In the genomic region with DNA sequence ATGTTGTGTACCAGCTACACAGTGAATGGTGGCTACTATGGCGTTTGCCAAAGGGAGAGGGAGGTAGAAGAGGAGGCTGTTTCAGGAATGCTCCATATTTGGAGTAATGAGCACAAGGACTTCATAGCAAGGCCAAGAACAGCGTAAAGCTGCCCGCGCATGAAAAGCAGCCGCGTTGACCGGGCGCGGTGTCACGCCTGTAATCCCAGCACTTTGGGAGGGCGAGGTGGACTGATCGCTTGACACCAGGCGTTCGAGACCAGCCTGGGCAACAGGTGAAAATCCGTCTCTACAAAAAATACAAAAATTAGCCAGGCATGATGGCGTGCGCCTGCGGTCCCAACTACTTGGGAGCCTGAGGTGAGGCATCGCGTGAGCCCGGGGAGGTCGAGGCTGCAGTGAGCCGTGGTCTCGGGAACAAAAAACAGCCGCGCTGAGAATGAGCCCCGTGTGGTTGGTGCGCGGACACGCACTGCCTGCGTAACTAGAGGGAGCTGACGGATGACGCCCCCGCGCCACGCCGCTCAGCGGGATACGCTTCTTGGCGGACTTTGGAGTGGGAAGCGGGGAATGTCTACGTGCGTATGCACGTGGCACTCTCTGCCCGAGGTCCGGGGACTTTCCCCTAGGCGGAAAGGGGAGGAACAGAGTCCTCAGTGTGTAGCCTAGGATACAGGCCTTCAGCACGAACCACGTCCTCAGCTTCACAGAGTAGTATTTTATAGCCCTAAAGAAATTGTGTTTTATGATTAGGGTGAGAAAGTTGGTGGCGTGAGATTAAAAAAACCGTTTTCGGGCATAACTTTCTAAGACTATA, we compare ENCODE assay signal across 8 cellular contexts.
DNase-seq lines count a peak whose midpoint lies in the region; ATAC-seq and FAIRE-seq lines count a peak whose summit lies in the region.

Gene RMRP, minus strand, starts transcription at position 693 of the 817 bp plus-strand sequence.

- ATAC-seq in GM19023 (IDR thresholded peaks at IDR 0.05; ENCODE audit: unreplicated experiment) (peak; percentile 85), HG03342 (IDR thresholded peaks at IDR 0.05; ENCODE audit: unreplicated experiment) (peak; percentile 77)
- ATAC-seq in activated CD4-positive, CD25-positive, alpha-beta regulatory T cell treated with anti-CD3 and anti-CD28 coated beads, Interleukin-2, amount 50 U/mL, for 24 hours, result peak; percentile 95 to 96

- FAIRE-seq in islet of Langerhans (lab: Jason Lieb, UNC), result peak; percentile 89

- DNase-seq in AG08395 (ENCODE audit: low spot score) (peak; percentile 95), NCI-H446 (lab: John Stamatoyannopoulos, UW) (peak; percentile 98 to 99), cerebellar cortex (ENCODE audit: low spot score) (peak; percentile 99)
- DNase-seq in stimulated activated CD4-positive, alpha-beta T cell treated with anti-CD3 and anti-CD28 coated beads, Interleukin-12 subunit alpha, Interleukin-12 subunit beta, amount 100 ng/mL, for 4 hours, result peak; percentile 94

Comparison
In these comparisons a context has a peak if more than half of its experiments do, and no peak if none do; other contexts are left out.
1. Peak in every context shown above with its lines: DNase-seq and ATAC-seq.